13 cellular contexts compared by ENCODE assay signal in the genomic region with DNA sequence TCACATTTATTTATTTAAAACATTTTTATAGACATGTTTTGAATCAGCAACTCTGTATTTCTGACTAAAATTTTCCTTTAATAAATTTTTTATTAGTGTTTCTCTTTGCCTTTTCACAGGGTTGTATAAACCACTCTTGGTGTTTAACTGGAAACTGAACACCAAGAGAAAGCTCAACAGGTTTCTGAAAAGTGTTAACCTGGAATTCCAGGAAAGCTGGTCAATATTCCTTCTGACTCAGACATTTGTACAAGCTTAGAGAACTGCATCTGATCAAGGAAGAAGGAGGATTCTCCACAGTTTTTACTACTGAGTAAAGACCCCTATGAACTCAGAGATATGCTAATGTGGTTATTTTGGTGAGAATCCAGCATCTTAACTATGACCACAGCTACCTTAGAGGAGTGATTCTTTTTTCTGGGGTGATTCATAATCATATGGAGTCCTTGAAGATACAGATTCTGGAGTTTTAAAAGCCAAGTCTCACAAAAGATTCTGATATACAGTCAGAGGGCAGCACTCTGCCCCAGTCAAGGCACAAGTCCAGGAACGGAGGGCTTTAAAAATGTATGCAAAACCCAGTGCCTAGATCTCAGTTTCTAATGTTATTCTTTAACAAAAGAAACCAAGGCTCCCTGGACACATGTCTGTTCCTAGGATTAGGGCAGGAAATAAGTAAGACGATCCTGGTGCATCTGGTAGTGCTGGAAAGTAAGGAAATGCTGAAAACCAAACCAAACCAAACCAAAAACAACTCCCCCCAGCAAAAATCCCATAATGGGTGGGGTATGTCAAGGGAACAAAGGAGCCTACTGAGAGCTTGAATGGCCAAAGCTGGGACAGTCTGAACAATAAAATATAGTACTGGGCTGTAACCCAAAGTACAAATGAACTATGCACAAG.
A peak's percentile ranks its signal among the peaks of the same experiment; 100 is the strongest.
DNase-seq lines count a peak whose midpoint lies in the region; TF ChIP-seq lines count a peak whose summit lies in the region.
"Had no signal": no experiment of that assay in that cellular context is flagged by ENCODE, and none has a peak within 500 bp of the region (broad histone marks: within the 10 kb centered on the region; RNA-seq: fewer than 3 reads in every experiment).

No MANE protein-coding gene starts in this region.

- TF ChIP-seq CTCF in BJ (IDR thresholded peaks at IDR 0.05; ENCODE audit: insufficient read depth, low read depth, low read length) (no peak), fibroblast of pulmonary artery (IDR thresholded peaks at IDR 0.05; ENCODE audit: low read length, missing control alignments) (no peak), WERI-Rb-1 (IDR thresholded peaks at IDR 0.05; ENCODE audit: low read depth, low read length) (no peak)

- H3K9me3 ChIP-seq in SJCRH30 (replicated peaks): no peaks in the 10 kb centered on the region
- no peaks in the 10 kb centered on the region for H3K9me3 ChIP-seq in WERI-Rb-1 (ENCODE audit: severe bottlenecking)

- H3K36me3 ChIP-seq in BJ (ENCODE audit: control insufficient read depth, insufficient read depth, low read length): no peaks in the 10 kb centered on the region
- H3K36me3 ChIP-seq in SJCRH30: no peaks in the 10 kb centered on the region
- no peaks in the 10 kb centered on the region for H3K36me3 ChIP-seq in WERI-Rb-1

- H3K27me3 ChIP-seq in BJ (ENCODE audit: control insufficient read depth, insufficient read depth, low read length) (no peaks in the 10 kb centered on the region), SJCRH30 (no peaks in the 10 kb centered on the region), WERI-Rb-1 (ENCODE audit: insufficient read depth, low read depth, severe bottlenecking) (no peaks in the 10 kb centered on the region)

- H3K4me3 ChIP-seq in BJ (ENCODE audit: low read depth, low read length): no peak overlapping the region
- no peak overlapping the region for H3K4me3 ChIP-seq in SJCRH30
- no peak overlapping the region for H3K4me3 ChIP-seq in fibroblast of pulmonary artery (replicated peaks; ENCODE audit: low read depth, low read length)
- H3K4me3 ChIP-seq in WERI-Rb-1 (ENCODE audit: low read depth, low read length): no peak overlapping the region

- CTCF ChIA-PET in BJ (lab: Yijun Ruan, JAX): no interaction called here

- POLR2A ChIA-PET in BJ (lab: Charles Lee): no interaction called here

- DNase-seq in BJ (ENCODE audit: low read depth) (peak; percentile 24), SJCRH30 (peak in 1 of 2 experiments; percentile 45), fibroblast of pulmonary artery (ENCODE audit: low read depth) (peak; percentile 20), non-pigmented ciliary epithelial cell (ENCODE audit: low read depth) (peak; percentile 56), medulla oblongata (ENCODE audit: extremely low spot score) (no peak), H4 (ENCODE audit: low spot score) (no peak), WERI-Rb-1 (no peak), inferior parietal cortex (ENCODE audit: extremely low spot score) (no peak)
- DNase-seq: activated CD4-positive, alpha-beta T cell treated with anti-CD3 and anti-CD28 coated beads for 4 hours; AML-193; natural killer cell; NCI-H2081 treated with DMSO at 0.1 percent for 48 hours had no signal

- H3K27ac ChIP-seq in SJCRH30 (peak overlapping the region; percentile 30), WERI-Rb-1 (no peak overlapping the region)
- H3K27ac ChIP-seq: KMS-11 had no signal

- peaks cover 12% of the 10 kb centered on the region for H3K4me1 ChIP-seq in SJCRH30

Comparison
In these comparisons a context has a peak if more than half of its experiments do, and no peak if none do; other contexts are left out.
1. DNase-seq: peak in BJ (single experiment), fibroblast of pulmonary artery (single experiment) and non-pigmented ciliary epithelial cell (single experiment); none in medulla oblongata (single experiment), H4 (single experiment), WERI-Rb-1 (single experiment) and inferior parietal cortex (single experiment).